Comparison of ENCODE assay signal across 21 cellular contexts in the genomic region with DNA sequence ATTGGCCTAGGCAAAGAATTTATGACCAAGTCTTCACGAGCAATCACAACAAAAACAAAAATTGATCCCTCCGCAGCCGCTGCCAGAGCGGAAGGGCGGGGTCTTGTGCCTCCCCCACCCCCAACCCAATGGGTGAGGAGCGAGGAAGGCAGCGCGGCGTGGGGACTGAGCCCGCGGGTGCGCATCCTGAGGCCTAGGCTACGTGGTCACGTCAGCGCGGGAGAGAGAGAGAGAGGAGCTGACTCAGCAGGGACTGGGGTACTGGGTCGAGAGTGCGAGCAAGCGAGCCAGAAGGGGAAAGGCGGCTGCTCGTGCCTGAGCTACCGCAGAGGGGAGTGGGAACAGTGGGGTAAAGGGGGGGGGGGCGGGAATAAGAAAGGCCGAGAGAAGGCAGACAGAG.
DNase-seq lines count a peak whose midpoint lies in the region; ATAC-seq and TF ChIP-seq lines count a peak whose summit lies in the region.
"Had no signal": no experiment of that assay in that cellular context is flagged by ENCODE, and none has a peak within 500 bp of the region (broad histone marks: within the 10 kb centered on the region; RNA-seq: fewer than 3 reads in every experiment).

No MANE protein-coding gene starts in this region.

- in situ Hi-C loops in gastrocnemius medialis (cut with MboI; ENCODE audit: low sequenced_read_pairs in 4 of 4): no loop called here

- H3K4me3 ChIP-seq in neuronal stem cell (ENCODE audit: low read length in 2 of 2) (no peak overlapping the region), gastrocnemius medialis (no peak overlapping the region)
- H3K4me3 ChIP-seq: GM23338, SK-N-MC had no signal

- H4K91ac ChIP-seq in H9 (ENCODE audit: insufficient read length, low read depth, low read length) (no peak overlapping the region), neuronal stem cell (ENCODE audit: low read depth, low read length, poor library complexity) (no peak overlapping the region)

- H3K56ac ChIP-seq in H9 (ENCODE audit: insufficient read length, low read depth, low read length): no peak overlapping the region

- H2BK5ac ChIP-seq in H9 (ENCODE audit: insufficient read length, low read length) (no peak overlapping the region), neuronal stem cell (ENCODE audit: low read length) (no peak overlapping the region)

- H3K27ac ChIP-seq in H9 (ENCODE audit: insufficient read length, low read depth, low read length) (no peak overlapping the region), neuronal stem cell (replicated peaks; ENCODE audit: low read length) (no peak overlapping the region), gastrocnemius medialis (no peak overlapping the region)
- H3K27ac ChIP-seq: SK-N-MC had no signal

- H3K18ac ChIP-seq in H9 (ENCODE audit: insufficient read length, low read depth, low read length): no peak overlapping the region
- peak overlapping the region; percentile 71 for H3K18ac ChIP-seq in neuronal stem cell (ENCODE audit: low read length)

- H3K36me3 Mint-ChIP-seq in H9 (ENCODE audit: insufficient read depth in 1 of 3, low read depth in 3 of 3): no peaks in the 10 kb centered on the region; a peak in 1 of 7 replicates
- H3K36me3 Mint-ChIP-seq in WTC11: no peaks in the 10 kb centered on the region
- H3K36me3 Mint-ChIP-seq: IgD-negative memory B cell had no signal

- TF ChIP-seq POLR2A in gastrocnemius medialis (IDR thresholded peaks at IDR 0.05): no peak

- no peak overlapping the region for H2BK20ac ChIP-seq in H9 (ENCODE audit: low read depth, low read length, poor library complexity, severe bottlenecking)

- H3K79me2 ChIP-seq in H9 (ENCODE audit: insufficient read depth, low read length): no peaks in the 10 kb centered on the region

- 0 out of 2 replicates have a peak, but pooled peaks cover 1% of the 10 kb centered on the region for H3K27me3 ChIP-seq in H9 (ENCODE audit: insufficient read depth, low read length)
- no peaks in the 10 kb centered on the region for H3K27me3 ChIP-seq in neuronal stem cell (ENCODE audit: control insufficient read depth in 3 of 3, insufficient read depth in 3 of 3, low read depth in 1 of 3, low read length in 3 of 3)
- H3K27me3 ChIP-seq in gastrocnemius medialis: no peaks in the 10 kb centered on the region

- H3K36me3 ChIP-seq in neuronal stem cell (replicated peaks in 1 of 2; ENCODE audit: control insufficient read depth in 2 of 2, insufficient read depth in 2 of 2, low read length in 2 of 2) (no peaks in the 10 kb centered on the region), gastrocnemius medialis (no peaks in the 10 kb centered on the region)

- H3K14ac ChIP-seq in H9 (ENCODE audit: insufficient read depth, low read length) (no peak overlapping the region), neuronal stem cell (ENCODE audit: low read length) (no peak overlapping the region)

- H2BK15ac ChIP-seq in H9 (ENCODE audit: low read depth, low read length) (no peak overlapping the region), neuronal stem cell (ENCODE audit: low read length) (no peak overlapping the region)

- H3K27me3 Mint-ChIP-seq in H9 (ENCODE audit: low read depth): peaks cover 4% of the 10 kb centered on the region
- H3K27me3 Mint-ChIP-seq in WTC11 (ENCODE audit: low read depth): no peaks in the 10 kb centered on the region

- H2BK120ac ChIP-seq in H9 (ENCODE audit: low read depth, low read length, poor library complexity, severe bottlenecking): no peak overlapping the region
- no peak overlapping the region for H2BK120ac ChIP-seq in neuronal stem cell (ENCODE audit: low read depth, low read length)

- CTCF ChIA-PET in WTC11 (lab: Charles Lee): interaction anchor here (0.9 kb wide), 1 partner anchor 169 kb away, joined by 3 read pairs; no protein-coding TSS in a partner anchor

- H4K5ac ChIP-seq in H9 (ENCODE audit: insufficient read length, low read depth, low read length): no peak overlapping the region

- no peak for TF ChIP-seq CTCF in H9 (conservative IDR thresholded peaks at IDR 0.05)
- TF ChIP-seq CTCF in WTC11 (IDR thresholded peaks at IDR 0.05): no peak
- no peak for TF ChIP-seq CTCF in gastrocnemius medialis (IDR thresholded peaks at IDR 0.05 in 4 of 5, conservative IDR thresholded peaks at IDR 0.05 in 1 of 5)

- no peak overlapping the region for H4K8ac ChIP-seq in H9 (replicated peaks; ENCODE audit: insufficient read length, low read depth, low read length)
- H4K8ac ChIP-seq in neuronal stem cell (ENCODE audit: low read depth, low read length): no peak overlapping the region

- POLR2A ChIA-PET in WTC11 (lab: Charles Lee): no interaction called here

- H3K4me3 Mint-ChIP-seq in H9 (no peak overlapping the region), WTC11 (no peak overlapping the region)
- H3K4me3 Mint-ChIP-seq: GM23338, IgD-negative memory B cell had no signal

- H3K9ac ChIP-seq in H9 (ENCODE audit: extremely low read depth, insufficient read length, low read length) (no peak overlapping the region), neuronal stem cell (ENCODE audit: low read depth, low read length, poor library complexity) (no peak overlapping the region)

- H3K4me1 ChIP-seq in H9 (ENCODE audit: insufficient read depth, low read length) (no peaks in the 10 kb centered on the region), neuronal stem cell (ENCODE audit: control insufficient read depth in 2 of 2, insufficient read depth in 1 of 2, low read depth in 1 of 2, low read length in 2 of 2) (no peaks in the 10 kb centered on the region), gastrocnemius medialis (no peaks in the 10 kb centered on the region)

- H3K23ac ChIP-seq in H9 (ENCODE audit: insufficient read length, low read depth, low read length): no peak overlapping the region
- no peak overlapping the region for H3K23ac ChIP-seq in neuronal stem cell (ENCODE audit: low read depth, low read length, poor library complexity)

- H3K4me1 Mint-ChIP-seq in H9: no peaks in the 10 kb centered on the region
- H3K4me1 Mint-ChIP-seq in WTC11: no peaks in the 10 kb centered on the region
- H3K4me1 Mint-ChIP-seq: GM23338, IgD-negative memory B cell had no signal

- H3K9me3 ChIP-seq in H9 (ENCODE audit: control insufficient read depth, low read depth, low read length) (no peaks in the 10 kb centered on the region), neuronal stem cell (replicated peaks in 1 of 2; ENCODE audit: control insufficient read depth in 2 of 2, insufficient read depth in 1 of 2, low read depth in 1 of 2, low read length in 2 of 2) (peaks cover 0 to 4% of the 10 kb centered on the region in 2 donors), gastrocnemius medialis (no peaks in the 10 kb centered on the region)

- WGBS in H9 (ENCODE audit: extremely low coverage, insufficient read length, low lambda C conversion rate): no CpG with 5 or more reads among the region's 24 CpGs
- WGBS in neuronal stem cell (ENCODE audit: extremely low coverage in 2 of 2, insufficient read length in 2 of 2, insufficient replicate concordance in 1 of 2), 2 donors: no CpG with 5 or more reads among the region's 24 CpGs

- H2AFZ ChIP-seq in H9 (ENCODE audit: low read length): no peak overlapping the region
- H2AFZ ChIP-seq in neuronal stem cell (ENCODE audit: low read length): no peak overlapping the region
- H2AFZ ChIP-seq: GM23338 had no signal

- H3K4me2 ChIP-seq in H9 (ENCODE audit: insufficient read depth, insufficient read length, low read length) (no peak overlapping the region), neuronal stem cell (ENCODE audit: insufficient read depth, low read length, poor library complexity, severe bottlenecking) (no peak overlapping the region)
- H3K4me2 ChIP-seq: GM23338 had no signal

- H3K23me2 ChIP-seq in H9 (ENCODE audit: insufficient read length, low read depth, low read length, poor library complexity, severe bottlenecking): no peaks in the 10 kb centered on the region

- H2AK5ac ChIP-seq in H9 (ENCODE audit: insufficient read length, low read length): no peak overlapping the region
- no peak overlapping the region for H2AK5ac ChIP-seq in neuronal stem cell (ENCODE audit: low read depth, low read length)

- H3T11ph ChIP-seq in H9 (ENCODE audit: low read length): no peak overlapping the region

- H2BK12ac ChIP-seq in H9 (ENCODE audit: insufficient read length, low read depth, low read length) (no peak overlapping the region), neuronal stem cell (ENCODE audit: low read length) (no peak overlapping the region)

- intact Hi-C loops in gastrocnemius medialis (cut with DNase I; ENCODE audit: low total_unique reads): no loop called here

- H3K79me1 ChIP-seq in H9 (ENCODE audit: insufficient read depth, low read depth, low read length, poor library complexity, severe bottlenecking): no peaks in the 10 kb centered on the region
- no peaks in the 10 kb centered on the region for H3K79me1 ChIP-seq in neuronal stem cell (ENCODE audit: low read depth, low read length)

- peaks cover 7 to 12% of the 10 kb centered on the region in 2 experiments; a peak in 4 of 5 replicates for H3K9me3 Mint-ChIP-seq in H9
- peaks cover 24% of the 10 kb centered on the region for H3K9me3 Mint-ChIP-seq in WTC11
- H3K9me3 Mint-ChIP-seq: GM23338 had no signal

- DNase-seq in Daoy (ENCODE audit: low read depth) (peak; percentile 35), H9 (peak; percentile 30), WTC11 (ENCODE audit: low spot score) (no peak), neuronal stem cell (ENCODE audit: low spot score) (no peak), NCI-H1092 (lab: John Stamatoyannopoulos, UW) (no peak), NCI-H1436 (lab: John Stamatoyannopoulos, UW) (no peak), gastrocnemius medialis (no peak)
- DNase-seq: Calu3, DMS79 treated with DMSO at 0.1 percent for 48 hours, HCEC 1CT, NCI-H1048, NCI-H1417 treated with DMSO at 0.1 percent for 48 hours, NCI-H187 treated with DMSO at 0.1 percent for 48 hours, NCI-H2171 treated with DMSO at 0.1 percent for 48 hours, NCI-H446 treated with DMSO at 0.1 percent for 48 hours, NCI-H526, SHP77 treated with DMSO at 0.1 percent for 48 hours had no signal

- ATAC-seq in WTC11: peak; percentile 44
- no peak for ATAC-seq in gastrocnemius medialis
- ATAC-seq: GM23338, Panc1 had no signal

- H4K20me1 ChIP-seq in H9 (ENCODE audit: control insufficient read depth, insufficient read depth, insufficient read length): no peaks in the 10 kb centered on the region

- H3K4ac ChIP-seq in H9 (ENCODE audit: low read depth, low read length) (no peak overlapping the region), neuronal stem cell (ENCODE audit: low read length) (no peak overlapping the region)

- H3K27ac Mint-ChIP-seq in H9: no peak overlapping the region
- no peak overlapping the region for H3K27ac Mint-ChIP-seq in WTC11
- H3K27ac Mint-ChIP-seq: GM23338, IgD-negative memory B cell had no signal

TF ChIP-seq in WTC11, 78 proteins besides CTCF, POLR2A, EP300 and RAD21 (continues in another document):
- no peak for TF ChIP-seq RELA (CRISPR knock-in tag; IDR thresholded peaks at IDR 0.05; ENCODE audit: borderline replicate concordance)

Comparison
In these comparisons a context has a peak if more than half of its experiments do, and no peak if none do; other contexts are left out.
1. DNase-seq: peak in Daoy (single experiment) and H9 (single experiment); none in WTC11 (single experiment), neuronal stem cell (single experiment), NCI-H1092 (single experiment), NCI-H1436 (single experiment) and gastrocnemius medialis (0 of 2).